Comparison of ENCODE assay signal across 1 cellular context in genomic region chr6:125769147-125769783, GRCh38.
TF ChIP-seq lines count a peak whose summit lies in the region.

No MANE protein-coding gene starts in this region.

TF ChIP-seq in GM12878, 131 proteins besides CTCF, POLR2A, EP300 and RAD21:
- TF ChIP-seq CEBPB (IDR thresholded peaks at IDR 0.05; ENCODE audit: borderline replicate concordance in 1 of 2, low read depth in 2 of 2, low read length in 2 of 2): no peak
- no peak for TF ChIP-seq SREBF1 (IDR thresholded peaks at IDR 0.05; ENCODE audit: low read length)
- no peak for TF ChIP-seq IRF5 (IDR thresholded peaks at IDR 0.05; ENCODE audit: borderline replicate concordance)
- no peak for TF ChIP-seq CHD1 (IDR thresholded peaks at IDR 0.05; ENCODE audit: low read depth, low read length)
- no peak for TF ChIP-seq RELB (IDR thresholded peaks at IDR 0.05; ENCODE audit: low read depth)
